ENCODE assay signal across 10 cellular contexts in the genomic region with DNA sequence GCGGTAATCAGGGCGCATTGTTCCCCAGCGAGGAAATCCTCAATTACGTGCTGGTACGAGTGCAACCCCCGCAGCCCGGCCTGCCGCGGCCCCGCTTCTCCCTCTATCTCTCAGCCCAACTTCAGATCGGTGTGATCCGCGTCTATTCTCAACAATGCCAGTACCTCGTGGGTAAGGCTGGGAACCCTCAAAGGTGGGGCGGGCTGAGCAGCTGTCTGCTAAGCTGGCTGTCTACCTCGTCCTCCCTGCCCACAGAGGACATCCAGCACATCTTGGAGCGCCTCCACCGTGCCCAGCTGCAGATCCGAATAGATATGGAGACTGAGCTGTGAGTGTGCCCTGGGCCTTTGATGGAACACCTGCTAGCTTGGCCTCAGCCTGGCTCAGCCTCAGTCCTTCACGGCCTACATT. TPM values are rescaled to one million over a fixed set of nuclear protein-coding genes. Genes with fewer than 3 reads are reported as not detected.
DNase-seq lines count a peak whose midpoint lies in the region; ATAC-seq and TF ChIP-seq lines count a peak whose summit lies in the region.
"Had no signal": no experiment of that assay in that cellular context is flagged by ENCODE, and none has a peak within 500 bp of the region (broad histone marks: within the 10 kb centered on the region; RNA-seq: fewer than 3 reads in every experiment).

No MANE protein-coding gene starts in this region.

- H3K27ac ChIP-seq in CD8-positive, alpha-beta T cell (ENCODE audit: low read depth, low read length) = no peak overlapping the region
- peak overlapping the region in 1 of 4 donors; percentile 69 for H3K27ac ChIP-seq in esophagus squamous epithelium
- H3K27ac ChIP-seq: right lobe of liver had no signal

- peak overlapping the region; percentile 53 for H3K4me3 ChIP-seq in CD8-positive, alpha-beta T cell (ENCODE audit: low read depth, low read length)
- peak overlapping the region in 1 of 4 donors; percentile 34 for H3K4me3 ChIP-seq in esophagus squamous epithelium
- H3K4me3 ChIP-seq: right lobe of liver had no signal

- H3K27ac Mint-ChIP-seq in CD8-positive, alpha-beta T cell = peak overlapping the region; percentile 62
- no peak overlapping the region for H3K27ac Mint-ChIP-seq in nephron

- POLR2A ChIA-PET in CD8-positive, alpha-beta T cell (lab: Charles Lee) = interaction anchor here (0.9 to 1.5 kb wide), 3 partner anchors 8 to 23 kb away, joined by 4 to 5 read pairs (median 4); partner anchors contain the start of genes IRF9 and TM9SF1

- H3K36me3 ChIP-seq in CD8-positive, alpha-beta T cell (ENCODE audit: insufficient read depth, low read length) = peaks cover 5% of the 10 kb centered on the region
- peaks cover 0 to 56% (median 6%) of the 10 kb centered on the region in 3 donors for H3K36me3 ChIP-seq in esophagus squamous epithelium

- DNase-seq in CD8-positive, alpha-beta T cell = no peak
- peak; percentile 25 for DNase-seq in cerebellar cortex (ENCODE audit: low spot score)
- DNase-seq in stimulated activated CD4-positive, alpha-beta T cell treated with anti-CD3 and anti-CD28 coated beads, Interleukin-12 subunit alpha, Interleukin-12 subunit beta, amount 100 ng/mL, for 4 hours = no peak
- DNase-seq in DMS114 treated with DMSO at 0.1 percent for 48 hours (lab: John Stamatoyannopoulos, UW; ENCODE audit: unreplicated experiment) = no peak
- no peak for DNase-seq in stimulated activated naive CD4-positive, alpha-beta T cell (lab: John Stamatoyannopoulos, UW)
- DNase-seq in esophagus squamous epithelium (lab: John Stamatoyannopoulos, UW) = no peak
- DNase-seq: stimulated activated CD8-positive, alpha-beta memory T cell treated with anti-CD3 and anti-CD28 coated beads, Interleukin-4, amount 100 ng/mL, for 48 hours had no signal

- ATAC-seq in CD8-positive, alpha-beta T cell = no peak
- ATAC-seq: right lobe of liver had no signal

- no peaks in the 10 kb centered on the region for H3K9me3 ChIP-seq in CD8-positive, alpha-beta T cell (ENCODE audit: low read length)
- H3K9me3 ChIP-seq in esophagus squamous epithelium = no peaks in the 10 kb centered on the region
- H3K9me3 ChIP-seq: right lobe of liver had no signal

- in situ Hi-C loops in GM18951 (cut with MboI; ENCODE audit: low sequenced_read_pairs, unreplicated experiment) = no loop called here

- peaks cover 15% of the 10 kb centered on the region for H3K4me1 ChIP-seq in CD8-positive, alpha-beta T cell (ENCODE audit: insufficient read depth, low read length)
- peaks cover 0 to 24% (median 5%) of the 10 kb centered on the region in 3 donors for H3K4me1 ChIP-seq in esophagus squamous epithelium
- H3K4me1 ChIP-seq: right lobe of liver had no signal

- no peaks in the 10 kb centered on the region for H3K27me3 ChIP-seq in CD8-positive, alpha-beta T cell (ENCODE audit: insufficient read depth, low read length)
- no peaks in the 10 kb centered on the region for H3K27me3 ChIP-seq in esophagus squamous epithelium
- H3K27me3 ChIP-seq: right lobe of liver had no signal

- H3K27me3 Mint-ChIP-seq in CD8-positive, alpha-beta T cell (ENCODE audit: low read depth) = no peaks in the 10 kb centered on the region
- H3K27me3 Mint-ChIP-seq in nephron (ENCODE audit: low read depth) = no peaks in the 10 kb centered on the region

- H3K9me3 Mint-ChIP-seq in CD8-positive, alpha-beta T cell = no peaks in the 10 kb centered on the region
- H3K9me3 Mint-ChIP-seq in nephron = no peaks in the 10 kb centered on the region

- peak overlapping the region; percentile 88 for H3K4me3 Mint-ChIP-seq in CD8-positive, alpha-beta T cell
- H3K4me3 Mint-ChIP-seq in nephron = peak overlapping the region; percentile 84 to 89 (median 89)

- peaks cover 24% of the 10 kb centered on the region for H3K4me1 Mint-ChIP-seq in CD8-positive, alpha-beta T cell (ENCODE audit: low read depth)
- no peaks in the 10 kb centered on the region for H3K4me1 Mint-ChIP-seq in nephron

- WGBS in esophagus squamous epithelium, 2 donors = 64 to 79% methylated on average over 6 to 9 of the region's 20 CpGs

- TF ChIP-seq CTCF in CD8-positive, alpha-beta T cell (IDR thresholded peaks at IDR 0.05) = no peak
- no peak for TF ChIP-seq CTCF in nephron (IDR thresholded peaks at IDR 0.05; ENCODE audit: unreplicated experiment in 3 of 3)
- no peak for TF ChIP-seq CTCF in esophagus squamous epithelium (IDR thresholded peaks at IDR 0.05)

- CTCF ChIA-PET in CD8-positive, alpha-beta T cell (lab: Charles Lee) = interaction anchor here (1.9 kb wide), 1 partner anchor 12 kb away, joined by 5 read pairs; the partner anchor contains the start of gene IRF9

- peaks cover 38% of the 10 kb centered on the region for H3K36me3 Mint-ChIP-seq in CD8-positive, alpha-beta T cell
- H3K36me3 Mint-ChIP-seq in nephron (ENCODE audit: low read depth) = peaks cover 32% of the 10 kb centered on the region

- intact Hi-C loops in CD8-positive, alpha-beta T cell (cut with DNase I, micrococcal nuclease) = loop anchor here in 1 of 2 experiments (1.0 kb wide), 1 partner anchor 12 kb away; the partner anchor contains the start of gene IRF9
- intact Hi-C loops in esophagus squamous epithelium (cut with DNase I) = no loop called here

- TF ChIP-seq POLR2A in GM18951 (IDR thresholded peaks at IDR 0.05; ENCODE audit: extremely low read depth, insufficient read depth, insufficient read length) (peak; percentile 13), esophagus squamous epithelium (IDR thresholded peaks at IDR 0.05) (no peak)

RNA-seq across cellular contexts. Expression of gene REC8, which starts 1.0 kb away (rescaled TPM):
- 100 to 1,000 TPM; 131 to 144 TPM for total RNA-seq in CD8-positive, alpha-beta T cell
- total RNA-seq in esophagus squamous epithelium = 1 to 10 TPM in 3 of 4 donors, under 1 TPM in 1; 0.47 to 7.4 (median 3.0) TPM

RNA-seq across cellular contexts. Expression of gene IRF9, which starts 11.8 kb away (rescaled TPM):
- 100 to 1,000 TPM; 270 to 307 TPM for total RNA-seq in CD8-positive, alpha-beta T cell
- 10 to 100 TPM; 21.9 to 52.2 (median 45.9) TPM for total RNA-seq in esophagus squamous epithelium

RNA-seq across cellular contexts. Expression of gene IPO4, which starts 15.7 kb away (rescaled TPM):
- 10 to 100 TPM; 69.2 to 75.6 TPM for total RNA-seq in CD8-positive, alpha-beta T cell
- 10 to 100 TPM; 32.9 to 55.1 (median 40.4) TPM for total RNA-seq in esophagus squamous epithelium

RNA-seq across cellular contexts. Expression of gene TM9SF1, which starts 22.4 kb away (rescaled TPM):
- 10 to 100 TPM; 17.5 to 20.4 TPM for total RNA-seq in CD8-positive, alpha-beta T cell
- 10 to 100 TPM; 36.4 to 51.3 (median 44.6) TPM for total RNA-seq in esophagus squamous epithelium

RNA-seq across cellular contexts. Expression of gene RNF31, which starts 25.6 kb away (rescaled TPM):
- 10 to 100 TPM; 45.4 to 51.7 TPM for total RNA-seq in CD8-positive, alpha-beta T cell
- total RNA-seq in esophagus squamous epithelium = 10 to 100 TPM; 26.8 to 35.6 (median 32.4) TPM

Comparison
In these comparisons a context has a peak if more than half of its experiments do, and no peak if none do; other contexts are left out.
1. RNA of gene REC8, which starts 1.0 kb away (total RNA-seq): 131 to 144 TPM in CD8-positive, alpha-beta T cell; 0.47 to 7.4 TPM in esophagus squamous epithelium; every median in the first group is over 10 times any median in the second.
2. RNA of gene IRF9, which starts 11.8 kb away (total RNA-seq): 270 to 307 TPM in CD8-positive, alpha-beta T cell; 21.9 to 52.2 TPM in esophagus squamous epithelium; every median in the first group is over 4 times any median in the second.